ENCODE assay signal across 12 cellular contexts in genomic region chr11:128776088-128776433, GRCh38.
DNase-seq lines count a peak whose midpoint lies in the region; ATAC-seq and TF ChIP-seq lines count a peak whose summit lies in the region.
"Had no signal": no experiment of that assay in that cellular context is flagged by ENCODE, and none has a peak within 500 bp of the region (broad histone marks: within the 10 kb centered on the region; RNA-seq: fewer than 3 reads in every experiment).

No MANE protein-coding gene starts in this region.

- no peak overlapping the region for H3K9ac ChIP-seq in neuronal stem cell (ENCODE audit: low read depth, low read length, poor library complexity)

- no peak overlapping the region for H3K4ac ChIP-seq in neuronal stem cell (ENCODE audit: low read length)

- H3K9me3 ChIP-seq in neuronal stem cell (replicated peaks in 1 of 2; ENCODE audit: control insufficient read depth in 2 of 2, insufficient read depth in 1 of 2, low read depth in 1 of 2, low read length in 2 of 2) (no peaks in the 10 kb centered on the region), left lung (no peaks in the 10 kb centered on the region)
- H3K9me3 ChIP-seq: SJSA1, thoracic aorta had no signal

- H3K23ac ChIP-seq in neuronal stem cell (ENCODE audit: low read depth, low read length, poor library complexity): no peak overlapping the region

- peak overlapping the region; percentile 77 for H3K18ac ChIP-seq in neuronal stem cell (ENCODE audit: low read length)

- H2BK5ac ChIP-seq in neuronal stem cell (ENCODE audit: low read length): no peak overlapping the region

- WGBS in neuronal stem cell (ENCODE audit: extremely low coverage in 2 of 2, insufficient read length in 2 of 2, insufficient replicate concordance in 1 of 2), 2 donors: no CpG with 5 or more reads among the region's 5 CpGs

- H3K36me3 ChIP-seq in neuronal stem cell (replicated peaks in 1 of 2; ENCODE audit: control insufficient read depth in 2 of 2, insufficient read depth in 2 of 2, low read length in 2 of 2) (no peaks in the 10 kb centered on the region), left lung (peaks cover 0 to 90% of the 10 kb centered on the region in 2 donors)
- H3K36me3 ChIP-seq: SJSA1, thoracic aorta had no signal

- peak overlapping the region; percentile 44 for H2AK5ac ChIP-seq in neuronal stem cell (ENCODE audit: low read depth, low read length)

- H3K4me1 ChIP-seq in neuronal stem cell (ENCODE audit: control insufficient read depth in 2 of 2, insufficient read depth in 1 of 2, low read depth in 1 of 2, low read length in 2 of 2) (peaks cover 9 to 11% of the 10 kb centered on the region in 2 donors), left lung (peaks cover 0 to 36% of the 10 kb centered on the region in 2 donors)
- H3K4me1 ChIP-seq: SJSA1 had no signal

- H2BK120ac ChIP-seq in neuronal stem cell (ENCODE audit: low read depth, low read length): no peak overlapping the region

- no peak overlapping the region for H2AFZ ChIP-seq in neuronal stem cell (ENCODE audit: low read length)

- H3K4me2 ChIP-seq in neuronal stem cell (ENCODE audit: insufficient read depth, low read length, poor library complexity, severe bottlenecking): no peak overlapping the region

- DNase-seq in GM12865 (ENCODE audit: low read depth) (peak; percentile 29), T-helper 22 cell (ENCODE audit: low read depth) (peak; percentile 43), neuronal stem cell (ENCODE audit: low spot score) (no peak), left lung (no peak), 8988T (no peak)
- DNase-seq in activated naive CD4-positive, alpha-beta T cell treated with anti-CD3 and anti-CD28 coated beads, Interleukin-2, amount 50 U/mL, for 16 hours: peak; percentile 21
- DNase-seq: MV-4-11 had no signal

- H3K14ac ChIP-seq in neuronal stem cell (ENCODE audit: low read length): no peak overlapping the region

- no peaks in the 10 kb centered on the region for H3K27me3 ChIP-seq in neuronal stem cell (ENCODE audit: control insufficient read depth in 3 of 3, insufficient read depth in 3 of 3, low read depth in 1 of 3, low read length in 3 of 3)
- no peaks in the 10 kb centered on the region for H3K27me3 ChIP-seq in left lung
- H3K27me3 ChIP-seq: SJSA1 had no signal

- no peak for TF ChIP-seq CTCF in GM12865 (IDR thresholded peaks at IDR 0.05; ENCODE audit: insufficient read depth, low read depth, low read length, missing control alignments)
- no peak for TF ChIP-seq CTCF in left lung (IDR thresholded peaks at IDR 0.05)

- H2BK12ac ChIP-seq in neuronal stem cell (ENCODE audit: low read length): no peak overlapping the region

- intact Hi-C loops in left lung (cut with DNase I): no loop called here

- no peak overlapping the region for H4K91ac ChIP-seq in neuronal stem cell (ENCODE audit: low read depth, low read length, poor library complexity)

- H4K8ac ChIP-seq in neuronal stem cell (ENCODE audit: low read depth, low read length): no peak overlapping the region

- H3K27ac ChIP-seq in neuronal stem cell (replicated peaks; ENCODE audit: low read length) (no peak overlapping the region), left lung (no peak overlapping the region)
- H3K27ac ChIP-seq: C4-2B, SJSA1, thoracic aorta had no signal

- no peak overlapping the region for H3K4me3 ChIP-seq in GM12865 (ENCODE audit: low read depth, low read length)
- H3K4me3 ChIP-seq in neuronal stem cell (ENCODE audit: low read length in 2 of 2): no peak overlapping the region
- H3K4me3 ChIP-seq in left lung: no peak overlapping the region
- H3K4me3 ChIP-seq: SJSA1, thoracic aorta had no signal

- ATAC-seq in left lung (no peak), HG03135 (IDR thresholded peaks at IDR 0.05; ENCODE audit: unreplicated experiment) (no peak), HG02885 (IDR thresholded peaks at IDR 0.05; ENCODE audit: poor library complexity, unreplicated experiment) (no peak)

- H3K79me1 ChIP-seq in neuronal stem cell (ENCODE audit: low read depth, low read length): no peaks in the 10 kb centered on the region

- H2BK15ac ChIP-seq in neuronal stem cell (ENCODE audit: low read length): no peak overlapping the region

Comparison
In these comparisons a context has a peak if more than half of its experiments do, and no peak if none do; other contexts are left out.
1. DNase-seq: peak in GM12865 (single experiment), T-helper 22 cell (single experiment) and activated naive CD4-positive, alpha-beta T cell treated with anti-CD3 and anti-CD28 coated beads, Interleukin-2, amount 50 U/mL, for 16 hours (single experiment); none in neuronal stem cell (single experiment), left lung (0 of 2) and 8988T (single experiment).